In the genomic region with DNA sequence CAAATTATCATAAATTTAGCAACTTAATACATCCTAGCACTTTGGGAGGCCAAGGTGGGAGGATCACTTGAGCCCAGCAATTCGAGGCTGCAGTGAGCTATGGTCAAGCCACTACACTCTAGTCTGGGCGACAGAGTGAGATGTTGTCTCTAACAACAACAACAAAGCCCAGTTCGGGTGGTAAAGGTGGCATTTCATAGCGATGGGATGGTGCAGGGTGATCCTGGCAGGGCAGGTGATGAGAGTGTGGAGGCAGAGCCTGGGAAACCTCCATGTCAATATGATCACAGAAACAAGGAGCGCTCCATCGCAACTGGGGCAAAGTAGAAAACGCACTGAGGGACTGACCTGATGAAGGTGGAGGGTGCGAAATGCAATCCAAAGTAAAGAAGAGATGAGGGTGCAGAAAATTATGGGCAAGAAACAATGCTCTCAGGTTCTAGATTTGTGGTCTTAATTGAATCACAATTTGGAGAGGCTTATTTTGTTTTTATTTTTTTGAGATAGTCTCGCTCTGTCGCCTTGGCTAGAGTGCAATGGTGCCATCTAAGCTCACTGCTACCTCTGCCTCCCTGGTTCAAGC, we compare ENCODE assay signal across 9 cellular contexts. TPM values are rescaled to one million over a fixed set of nuclear protein-coding genes. Genes with fewer than 3 reads are reported as not detected.
"Had no signal": no experiment of that assay in that cellular context is flagged by ENCODE, and none has a peak within 500 bp of the region (broad histone marks: within the 10 kb centered on the region; RNA-seq: fewer than 3 reads in every experiment).

No MANE protein-coding gene starts in this region.

- FAIRE-seq: G401.6, GM12878, GM12891, GM12892, GM18507, GM19239 had no signal

- H3K4me3 ChIP-seq: GM12878 had no signal

- DNase-seq: GDM1, GF-D8 had no signal

- ATAC-seq: GM12878 had no signal

RNA-seq across cellular contexts. Expression of gene CLDN5, which starts 32.8 kb away (rescaled TPM):
- total RNA-seq: G401 had no signal
- polyA plus RNA-seq: GM12878 had no signal
